Comparison of ENCODE assay signal across 8 cellular contexts in genomic region chr20:58236612-58237317, GRCh38. TPM values are rescaled to one million over a fixed set of nuclear protein-coding genes. Genes with fewer than 3 reads are reported as not detected.
DNase-seq lines count a peak whose midpoint lies in the region; ATAC-seq and TF ChIP-seq lines count a peak whose summit lies in the region.

No MANE protein-coding gene starts in this region.

- peak overlapping the region; percentile 9 for H2AFZ ChIP-seq in fibroblast of lung (ENCODE audit: low read length)

- H3K9ac ChIP-seq in HUES48 (ENCODE audit: low read depth, low read length) (peak overlapping the region; percentile 62), fibroblast of lung (ENCODE audit: insufficient read depth, low read length) (peak overlapping the region; percentile 20)

- no peaks in the 10 kb centered on the region for H4K20me1 ChIP-seq in fibroblast of lung (ENCODE audit: control insufficient read depth, extremely low read depth, insufficient read depth, low read length)

- H3K27ac Mint-ChIP-seq in CD8-positive, alpha-beta memory T cell = peak overlapping the region; percentile 72 to 95 (median 92)
- H3K27ac Mint-ChIP-seq in naive B cell = peak overlapping the region; percentile 23 to 96 (median 94)

- peak overlapping the region; percentile 74 for H3K4me2 ChIP-seq in fibroblast of lung (ENCODE audit: extremely low read depth, insufficient read depth, low read length)

- H3K9me3 Mint-ChIP-seq in CD8-positive, alpha-beta memory T cell = no peaks in the 10 kb centered on the region
- no peaks in the 10 kb centered on the region for H3K9me3 Mint-ChIP-seq in naive B cell

- peak; percentile 61 for ATAC-seq in GM19455 (IDR thresholded peaks at IDR 0.05; ENCODE audit: unreplicated experiment)
- peak; percentile 91 for ATAC-seq in naive B cell (ENCODE audit: low read depth in 2 of 2)

- peak overlapping the region; percentile 72 for H3K4me3 ChIP-seq in CD8-positive, alpha-beta memory T cell (ENCODE audit: low read length)
- H3K4me3 ChIP-seq in HUES48 (ENCODE audit: low read depth, low read length) (peak overlapping the region; percentile 63), fibroblast of lung (replicated peaks in 1 of 4; ENCODE audit: control extremely low read depth in 1 of 4, insufficient read depth in 1 of 4, low read depth in 3 of 4, low read length in 4 of 4) (peak overlapping the region; percentile 47 to 64 (median 56))

- no peaks in the 10 kb centered on the region for H3K27me3 ChIP-seq in CD8-positive, alpha-beta memory T cell (ENCODE audit: insufficient read depth, low read length, poor library complexity, severe bottlenecking)
- H3K27me3 ChIP-seq in HUES48 (ENCODE audit: control insufficient read depth, insufficient read depth, low read length) (peaks cover 8% of the 10 kb centered on the region; the same call in 1 of the 2 replicates), fibroblast of lung (ENCODE audit: control insufficient read depth, insufficient read depth, low read length) (no peaks in the 10 kb centered on the region)

- H3K27ac ChIP-seq in CD8-positive, alpha-beta memory T cell (ENCODE audit: low read depth, low read length) = peak overlapping the region; percentile 33
- no peak overlapping the region for H3K27ac ChIP-seq in HUES48 (ENCODE audit: low read depth, low read length)
- H3K27ac ChIP-seq in fibroblast of lung (ENCODE audit: insufficient read depth, low read length) = no peak overlapping the region

- no peaks in the 10 kb centered on the region for H3K36me3 ChIP-seq in CD8-positive, alpha-beta memory T cell (ENCODE audit: insufficient read depth, low read length)
- 0 out of 2 replicates have a peak, but pooled peaks cover 6% of the 10 kb centered on the region for H3K36me3 ChIP-seq in HUES48 (ENCODE audit: control insufficient read depth, insufficient read depth, low read length)
- peaks cover 6% of the 10 kb centered on the region for H3K36me3 ChIP-seq in fibroblast of lung (ENCODE audit: control insufficient read depth, insufficient read depth, low read length)

- H3K79me2 ChIP-seq in fibroblast of lung (ENCODE audit: control insufficient read depth, insufficient read depth, low read length) = no peaks in the 10 kb centered on the region

- peaks cover 12 to 27% (median 20%) of the 10 kb centered on the region in 3 donors for H3K4me1 Mint-ChIP-seq in CD8-positive, alpha-beta memory T cell
- peaks cover 0 to 7% (median 0%) of the 10 kb centered on the region in 3 donors for H3K4me1 Mint-ChIP-seq in naive B cell

- peak overlapping the region; percentile 87 to 94 (median 91) for H3K4me3 Mint-ChIP-seq in CD8-positive, alpha-beta memory T cell
- peak overlapping the region; percentile 82 to 96 (median 94) for H3K4me3 Mint-ChIP-seq in naive B cell

- H3K4me1 ChIP-seq in CD8-positive, alpha-beta memory T cell (ENCODE audit: insufficient read depth, low read length) = peaks cover 3% of the 10 kb centered on the region
- H3K4me1 ChIP-seq in HUES48 (ENCODE audit: control insufficient read depth, insufficient read depth, low read length) (0 out of 2 replicates have a peak, but pooled peaks cover 2% of the 10 kb centered on the region), fibroblast of lung (ENCODE audit: control insufficient read depth, extremely low read depth, insufficient read depth, low read length) (peaks cover 8% of the 10 kb centered on the region)

- POLR2A ChIA-PET in CD8-positive, alpha-beta memory T cell (lab: Charles Lee) = no interaction called here

- peak; percentile 69 to 81 (median 75) for DNase-seq in CD8-positive, alpha-beta memory T cell
- DNase-seq in OCI-M2 (lab: John Stamatoyannopoulos, UW; ENCODE audit: unreplicated experiment) (peak; percentile 26), fibroblast of lung (ENCODE audit: low read depth in 2 of 2) (peak; percentile 62 to 63), naive B cell (peak; percentile 68)
- peak; percentile 96 to 97 for DNase-seq in activated T-cell treated with anti-CD3 and anti-CD28 coated beads, Interleukin-2, amount 50 U/mL, for 48 hours
- peak; percentile 73 to 81 for DNase-seq in stimulated activated CD8-positive, alpha-beta memory T cell treated with anti-CD3 and anti-CD28 coated beads, Interleukin-7, amount 100 ng/mL, for 48 hours (ENCODE audit: extremely low read depth in 1 of 2, low read depth in 1 of 2)

- H3K36me3 Mint-ChIP-seq in CD8-positive, alpha-beta memory T cell = peaks cover 0 to 5% (median 0%) of the 10 kb centered on the region in 3 donors
- H3K36me3 Mint-ChIP-seq in naive B cell = no peaks in the 10 kb centered on the region

- no peaks in the 10 kb centered on the region for H3K27me3 Mint-ChIP-seq in CD8-positive, alpha-beta memory T cell
- no peaks in the 10 kb centered on the region for H3K27me3 Mint-ChIP-seq in naive B cell

- H3K9me3 ChIP-seq in CD8-positive, alpha-beta memory T cell (ENCODE audit: low read length) = no peaks in the 10 kb centered on the region
- H3K9me3 ChIP-seq in HUES48 (ENCODE audit: control insufficient read depth, insufficient read depth, low read length) (no peaks in the 10 kb centered on the region), fibroblast of lung (ENCODE audit: control insufficient read depth, insufficient read depth, low read depth, low read length) (no peaks in the 10 kb centered on the region)

- CTCF ChIA-PET in CD8-positive, alpha-beta memory T cell (lab: Charles Lee) = interaction anchor here (0.5 to 1.6 kb wide), 11 partner anchors 9 to 603 kb away, joined by 3 to 7 read pairs (median 4); partner anchors contain the start of gene STX16

- peak; percentile 93 to 94 for TF ChIP-seq CTCF in fibroblast of lung (conservative IDR thresholded peaks at IDR 0.05 in 1 of 2, IDR thresholded peaks at IDR 0.05 in 1 of 2; ENCODE audit: low read depth in 1 of 2, low read length in 2 of 2)

RNA-seq across cellular contexts. Expression of gene ANKRD60, which starts 8.3 kb away (rescaled TPM):
- not detected for total RNA-seq in CD8-positive, alpha-beta memory T cell
- polyA plus RNA-seq in CD8-positive, alpha-beta memory T cell = not detected
- not detected in 2 replicates for total RNA-seq in fibroblast of lung
- not detected in 2 replicates for polyA plus RNA-seq in fibroblast of lung
- polyA plus RNA-seq in fibroblast of lung (2012) = not detected in 2 replicates
- polyA minus RNA-seq in fibroblast of lung (ENCODE audit: low replicate concordance) = not detected in 2 replicates
- under 1 TPM in 1 of 6 donors, not detected in 5; 0.36 TPM for polyA plus RNA-seq in naive B cell (ENCODE audit: low read depth in 6 of 6)

Comparison
In these comparisons a context has a peak if more than half of its experiments do, and no peak if none do; other contexts are left out.
1. DNase-seq: peak in every context shown above with its lines; median percentile 96 in activated T-cell treated with anti-CD3 and anti-CD28 coated beads, Interleukin-2, amount 50 U/mL, for 48 hours; 77 in stimulated activated CD8-positive, alpha-beta memory T cell treated with anti-CD3 and anti-CD28 coated beads, Interleukin-7, amount 100 ng/mL, for 48 hours; 75 in CD8-positive, alpha-beta memory T cell; 68 in naive B cell; 62 in fibroblast of lung; 26 in OCI-M2.